19 cellular contexts compared by ENCODE assay signal in genomic region chr4:164350086-164350485, GRCh38.
DNase-seq lines count a peak whose midpoint lies in the region; TF ChIP-seq lines count a peak whose summit lies in the region.
"Had no signal": no experiment of that assay in that cellular context is flagged by ENCODE, and none has a peak within 500 bp of the region (broad histone marks: within the 10 kb centered on the region; RNA-seq: fewer than 3 reads in every experiment).

No MANE protein-coding gene starts in this region.

- no peaks in the 10 kb centered on the region for H3K27me3 ChIP-seq in NT2/D1 (ENCODE audit: insufficient read depth, insufficient read length)
- H3K27me3 ChIP-seq in skeletal muscle satellite cell (ENCODE audit: control insufficient read depth, insufficient read depth, low read length) = no peaks in the 10 kb centered on the region

- peak overlapping the region; percentile 35 for H3K4me2 ChIP-seq in skeletal muscle satellite cell (ENCODE audit: low read length)
- H3K4me2 ChIP-seq: GM23338, KMS-11 had no signal

- TF ChIP-seq CTCF in astrocyte of the spinal cord (IDR thresholded peaks at IDR 0.05; ENCODE audit: low read depth, low read length) = no peak

- H3K36me3 ChIP-seq in NT2/D1 (ENCODE audit: insufficient read depth, insufficient read length, low read length) (no peaks in the 10 kb centered on the region), skeletal muscle satellite cell (ENCODE audit: insufficient read depth, low read length) (no peaks in the 10 kb centered on the region)

- peak overlapping the region; percentile 18 for H3K4me3 ChIP-seq in NT2/D1 (ENCODE audit: insufficient read length, low read depth)
- H3K4me3 ChIP-seq in astrocyte of the spinal cord (ENCODE audit: low read depth, low read length) = no peak overlapping the region
- no peak overlapping the region for H3K4me3 ChIP-seq in skeletal muscle satellite cell (ENCODE audit: low read length)
- H3K4me3 ChIP-seq: GM12878, GM23338 had no signal

- H3K9me3 ChIP-seq in NT2/D1 (ENCODE audit: insufficient read depth, low read length) = no peaks in the 10 kb centered on the region
- no peaks in the 10 kb centered on the region for H3K9me3 ChIP-seq in skeletal muscle satellite cell (replicated peaks; ENCODE audit: low read length)

- H3K9ac ChIP-seq in NT2/D1 (ENCODE audit: insufficient read length, low read depth) = no peak overlapping the region
- H3K9ac ChIP-seq in skeletal muscle satellite cell (ENCODE audit: low read depth, low read length) = no peak overlapping the region
- H3K9ac ChIP-seq: KMS-11 had no signal

- H3K4me1 ChIP-seq in NT2/D1 (ENCODE audit: insufficient read depth, insufficient read length) (no peaks in the 10 kb centered on the region), skeletal muscle satellite cell (ENCODE audit: control insufficient read depth, insufficient read depth, low read length) (peaks cover 25% of the 10 kb centered on the region)

- DNase-seq in DMS153 treated with DMSO at 0.1 percent for 48 hours (lab: John Stamatoyannopoulos, UW; ENCODE audit: unreplicated experiment) (peak; percentile 2), DMS153 (lab: John Stamatoyannopoulos, UW) (no peak), NT2/D1 (ENCODE audit: low read depth, low spot score) (no peak), astrocyte of the spinal cord (ENCODE audit: low read depth, low spot score) (peak; percentile 8), NCI-H524 (lab: John Stamatoyannopoulos, UW) (no peak), epidermal melanocyte (ENCODE audit: insufficient read length, low spot score) (no peak)
- no peak for DNase-seq in activated T-cell treated with anti-CD3 and anti-CD28 coated beads, Interleukin-2, amount 50 U/mL, for 48 hours
- DNase-seq: 8988T, DMS 273 treated with DMSO at 0.1 percent for 48 hours, EL, NCI-H1436 treated with DMSO at 0.1 percent for 48 hours, NCI-H2029 treated with DMSO at 0.1 percent for 48 hours, NCI-H446 treated with DMSO at 0.1 percent for 48 hours, SIG-M5, T-cell had no signal

- in situ Hi-C loops in astrocyte of the spinal cord (cut with HindIII; ENCODE audit: low sequenced_read_pairs) = no loop called here

Comparison
In these comparisons a context has a peak if more than half of its experiments do, and no peak if none do; other contexts are left out.
1. DNase-seq: peak in DMS153 treated with DMSO at 0.1 percent for 48 hours (single experiment) and astrocyte of the spinal cord (single experiment); none in DMS153 (single experiment), NT2/D1 (single experiment), NCI-H524 (0 of 2), epidermal melanocyte (single experiment) and activated T-cell treated with anti-CD3 and anti-CD28 coated beads, Interleukin-2, amount 50 U/mL, for 48 hours (0 of 2).